Comparison of ENCODE assay signal across 35 cellular contexts in genomic region chr7:142906643-142907042, GRCh38. TPM values are rescaled to one million over a fixed set of nuclear protein-coding genes. Genes with fewer than 3 reads are reported as not detected.
"Had no signal": no experiment of that assay in that cellular context is flagged by ENCODE, and none has a peak within 500 bp of the region (broad histone marks: within the 10 kb centered on the region; RNA-seq: fewer than 3 reads in every experiment).

No MANE protein-coding gene starts in this region.

- H3K27me3 ChIP-seq: adrenal gland, ascending aorta, breast epithelium, cardiac muscle cell, colonic mucosa, esophagus muscularis mucosa, gastrocnemius medialis, heart left ventricle had no signal

- H3K4me3 ChIP-seq: adrenal gland, ascending aorta, breast epithelium, cardiac muscle cell, colonic mucosa, dorsolateral prefrontal cortex, esophagus muscularis mucosa, gastrocnemius medialis, heart left ventricle had no signal

- H3K36me3 ChIP-seq: adrenal gland, ascending aorta, breast epithelium, cardiac muscle cell, colonic mucosa, esophagus muscularis mucosa, gastrocnemius medialis, heart left ventricle had no signal

- H3K27ac ChIP-seq: adrenal gland, ascending aorta, breast epithelium, cardiac muscle cell, colonic mucosa, dorsolateral prefrontal cortex, esophagus muscularis mucosa, foreskin keratinocyte, gastrocnemius medialis, heart left ventricle had no signal

- H3K4me1 ChIP-seq: adrenal gland, ascending aorta, breast epithelium, colonic mucosa, esophagus muscularis mucosa, foreskin keratinocyte, gastrocnemius medialis had no signal

- H3K9me3 ChIP-seq: adrenal gland, ascending aorta, colonic mucosa, gastrocnemius medialis had no signal

- ATAC-seq: activated CD4-positive, alpha-beta T cell treated with anti-CD3 and anti-CD28 coated beads for 36 hours; activated CD8-positive, alpha-beta memory T cell treated with anti-CD3 and anti-CD28 coated beads, Interleukin-2, amount 10 ng/mL, durations not matched to agents 7 days and 5 days; activated CD8-positive, alpha-beta T cell treated with anti-CD3 and anti-CD28 coated beads, Interleukin-2, amount 10 ng/mL, durations not matched to agents 7 days and 5 days; activated naive CD8-positive, alpha-beta T cell treated with anti-CD3 and anti-CD28 coated beads, Interleukin-2, amount 50 U/mL, for 24 hours; foreskin keratinocyte; gastrocnemius medialis; heart left ventricle had no signal

- DNase-seq: activated CD4-positive, alpha-beta memory T cell treated with anti-CD3 and anti-CD28 coated beads for 36 hours; activated CD4-positive, alpha-beta T cell treated with anti-CD3 and anti-CD28 coated beads for 36 hours; activated CD4-positive, alpha-beta T cell treated with anti-CD3 and anti-CD28 coated beads, Interleukin-2, amount 10 ng/mL, durations not matched to agents 24 days and 14 days; activated CD4-positive, CD25-positive, alpha-beta regulatory T cell; activated CD4-positive, CD25-positive, alpha-beta regulatory T cell treated with anti-CD3 and anti-CD28 coated beads, Interleukin-2, amount 50 U/mL, for 72 hours; activated CD8-positive, alpha-beta memory T cell treated with anti-CD3 and anti-CD28 coated beads, Interleukin-2, amount 10 ng/mL, durations not matched to agents 7 days and 5 days; activated CD8-positive, alpha-beta memory T cell treated with anti-CD3 and anti-CD28 coated beads, Interleukin-2, amount 50 U/mL, for 4 hours; activated CD8-positive, alpha-beta T cell treated with anti-CD3 and anti-CD28 coated beads, Interleukin-2, amount 10 ng/mL, durations not matched to agents 7 days and 5 days; activated effector memory CD4-positive, alpha-beta T cell treated with anti-CD3 and anti-CD28 coated beads, Interleukin-2, amount 50 U/mL, for 16 hours; activated naive CD4-positive, alpha-beta T cell treated with anti-CD3 and anti-CD28 coated beads for 36 hours; activated naive CD8-positive, alpha-beta T cell treated with anti-CD3 and anti-CD28 coated beads for 36 hours; activated naive CD8-positive, alpha-beta T cell treated with anti-CD3 and anti-CD28 coated beads, Interleukin-2, amount 50 U/mL, for 24 hours; activated T-cell treated with anti-CD3 and anti-CD28 coated beads, Interleukin-2, amount 50 U/mL, for 1 hour; activated T-cell treated with anti-CD3 and anti-CD28 coated beads, Interleukin-2, amount 50 U/mL, for 48 hours; amygdala; central memory CD4-positive, alpha-beta T cell; cerebellar nuclear complex; colonic mucosa; dorsolateral prefrontal cortex; effector memory CD4-positive, alpha-beta T cell; erythroblast; foreskin keratinocyte; gastrocnemius medialis; glutamatergic neuron; heart left ventricle; T-helper 2 cell had no signal

RNA-seq across cellular contexts. Expression of gene TRPV6, which starts 21.1 kb away (rescaled TPM):
- total RNA-seq: activated CD4-positive, alpha-beta memory T cell treated with anti-CD3 and anti-CD28 coated beads for 36 hours; activated CD4-positive, alpha-beta T cell treated with anti-CD3 and anti-CD28 coated beads for 36 hours; activated CD4-positive, alpha-beta T cell treated with anti-CD3 and anti-CD28 coated beads, Interleukin-2, amount 10 ng/mL, durations not matched to agents 24 days and 14 days; activated CD8-positive, alpha-beta memory T cell treated with anti-CD3 and anti-CD28 coated beads for 36 hours; activated CD8-positive, alpha-beta memory T cell treated with anti-CD3 and anti-CD28 coated beads, Interleukin-2, amount 10 ng/mL, durations not matched to agents 7 days and 5 days; activated CD8-positive, alpha-beta T cell treated with anti-CD3 and anti-CD28 coated beads, Interleukin-2, amount 10 ng/mL, durations not matched to agents 7 days and 5 days; activated naive CD4-positive, alpha-beta T cell treated with anti-CD3 and anti-CD28 coated beads for 36 hours; activated naive CD8-positive, alpha-beta T cell treated with anti-CD3 and anti-CD28 coated beads for 36 hours; activated T-helper 1 cell treated with anti-CD3 and anti-CD28 coated beads, Interleukin-12 subunit alpha, Interleukin-12 subunit beta, Interleukin-2, Interleukin-4 antibody, amounts not matched to agents 30 ng/mL and 10 ng/mL and 1 ng/mL, durations not matched to agents 14 hours and 24 hours and 36 hours; activated T-helper 2 cell treated with anti-CD3 and anti-CD28 coated beads, Interferon-gamma antibody, Interleukin-2, Interleukin-4, amounts not matched to agents 10 μg/mL and 5 μg/mL and 100 μg/mL, durations not matched to agents 14 hours and 24 hours and 36 hours; ascending aorta; esophagus muscularis mucosa; gastrocnemius medialis; T-helper 1 cell treated with Interleukin-12 subunit alpha and Interleukin-12 subunit beta and Interleukin-4 antibody, amounts not matched to agents 30 ng/mL and 1 ng/mL, for 36 hours had no signal
- polyA plus RNA-seq: cardiac muscle cell, heart left ventricle had no signal

RNA-seq across cellular contexts. Expression of gene TRPV5, which starts 26.9 kb away (rescaled TPM):
- total RNA-seq: activated CD4-positive, alpha-beta memory T cell treated with anti-CD3 and anti-CD28 coated beads for 36 hours; activated CD4-positive, alpha-beta T cell treated with anti-CD3 and anti-CD28 coated beads for 36 hours; activated CD4-positive, alpha-beta T cell treated with anti-CD3 and anti-CD28 coated beads, Interleukin-2, amount 10 ng/mL, durations not matched to agents 24 days and 14 days; activated CD8-positive, alpha-beta memory T cell treated with anti-CD3 and anti-CD28 coated beads for 36 hours; activated CD8-positive, alpha-beta memory T cell treated with anti-CD3 and anti-CD28 coated beads, Interleukin-2, amount 10 ng/mL, durations not matched to agents 7 days and 5 days; activated CD8-positive, alpha-beta T cell treated with anti-CD3 and anti-CD28 coated beads, Interleukin-2, amount 10 ng/mL, durations not matched to agents 7 days and 5 days; activated naive CD4-positive, alpha-beta T cell treated with anti-CD3 and anti-CD28 coated beads for 36 hours; activated naive CD8-positive, alpha-beta T cell treated with anti-CD3 and anti-CD28 coated beads for 36 hours; activated T-helper 1 cell treated with anti-CD3 and anti-CD28 coated beads, Interleukin-12 subunit alpha, Interleukin-12 subunit beta, Interleukin-2, Interleukin-4 antibody, amounts not matched to agents 30 ng/mL and 10 ng/mL and 1 ng/mL, durations not matched to agents 14 hours and 24 hours and 36 hours; activated T-helper 2 cell treated with anti-CD3 and anti-CD28 coated beads, Interferon-gamma antibody, Interleukin-2, Interleukin-4, amounts not matched to agents 10 μg/mL and 5 μg/mL and 100 μg/mL, durations not matched to agents 14 hours and 24 hours and 36 hours; adrenal gland; ascending aorta; cardiac muscle cell; colonic mucosa; foreskin keratinocyte; gastrocnemius medialis; heart left ventricle; T-helper 1 cell treated with Interleukin-12 subunit alpha and Interleukin-12 subunit beta and Interleukin-4 antibody, amounts not matched to agents 30 ng/mL and 1 ng/mL, for 36 hours had no signal
- polyA plus RNA-seq: adrenal gland, cardiac muscle cell, foreskin keratinocyte, heart left ventricle had no signal

RNA-seq across cellular contexts. Expression of gene LLCFC1, which starts 32.6 kb away (rescaled TPM):
- total RNA-seq: activated CD4-positive, alpha-beta memory T cell treated with anti-CD3 and anti-CD28 coated beads for 36 hours; activated CD4-positive, alpha-beta T cell treated with anti-CD3 and anti-CD28 coated beads for 36 hours; activated CD4-positive, alpha-beta T cell treated with anti-CD3 and anti-CD28 coated beads, Interleukin-2, amount 10 ng/mL, durations not matched to agents 24 days and 14 days; activated CD8-positive, alpha-beta memory T cell treated with anti-CD3 and anti-CD28 coated beads for 36 hours; activated CD8-positive, alpha-beta memory T cell treated with anti-CD3 and anti-CD28 coated beads, Interleukin-2, amount 10 ng/mL, durations not matched to agents 7 days and 5 days; activated CD8-positive, alpha-beta T cell treated with anti-CD3 and anti-CD28 coated beads, Interleukin-2, amount 10 ng/mL, durations not matched to agents 7 days and 5 days; activated naive CD4-positive, alpha-beta T cell treated with anti-CD3 and anti-CD28 coated beads for 36 hours; activated naive CD8-positive, alpha-beta T cell treated with anti-CD3 and anti-CD28 coated beads for 36 hours; activated T-helper 1 cell treated with anti-CD3 and anti-CD28 coated beads, Interleukin-12 subunit alpha, Interleukin-12 subunit beta, Interleukin-2, Interleukin-4 antibody, amounts not matched to agents 30 ng/mL and 10 ng/mL and 1 ng/mL, durations not matched to agents 14 hours and 24 hours and 36 hours; activated T-helper 2 cell treated with anti-CD3 and anti-CD28 coated beads, Interferon-gamma antibody, Interleukin-2, Interleukin-4, amounts not matched to agents 10 μg/mL and 5 μg/mL and 100 μg/mL, durations not matched to agents 14 hours and 24 hours and 36 hours; adrenal gland; ascending aorta; breast epithelium; cardiac muscle cell; colonic mucosa; dorsolateral prefrontal cortex; esophagus muscularis mucosa; foreskin keratinocyte; gastrocnemius medialis; heart left ventricle; T-helper 1 cell treated with Interleukin-12 subunit alpha and Interleukin-12 subunit beta and Interleukin-4 antibody, amounts not matched to agents 30 ng/mL and 1 ng/mL, for 36 hours had no signal
- polyA plus RNA-seq: adrenal gland, cardiac muscle cell, foreskin keratinocyte, heart left ventricle had no signal

RNA-seq across cellular contexts. Expression of gene KEL, which starts 55.5 kb away (rescaled TPM):
- total RNA-seq: activated T-helper 1 cell treated with anti-CD3 and anti-CD28 coated beads, Interleukin-12 subunit alpha, Interleukin-12 subunit beta, Interleukin-2, Interleukin-4 antibody, amounts not matched to agents 30 ng/mL and 10 ng/mL and 1 ng/mL, durations not matched to agents 14 hours and 24 hours and 36 hours; ascending aorta; foreskin keratinocyte; gastrocnemius medialis had no signal
